Comparison of ENCODE assay signal across 25 cellular contexts in genomic region chr4:180219080-180219479, GRCh38.
"Had no signal": no experiment of that assay in that cellular context is flagged by ENCODE, and none has a peak within 500 bp of the region (broad histone marks: within the 10 kb centered on the region; RNA-seq: fewer than 3 reads in every experiment).

No MANE protein-coding gene starts in this region.

- H3K27me3 ChIP-seq: dorsolateral prefrontal cortex, esophagus squamous epithelium, gastrocnemius medialis, heart right ventricle, left lung had no signal

- FAIRE-seq: colon, endothelial cell of umbilical vein, islet of Langerhans, keratinocyte had no signal

- H3K36me3 ChIP-seq: esophagus squamous epithelium, gastrocnemius medialis, heart right ventricle, left lung, lower lobe of right lung had no signal

- ATAC-seq: esophagus mucosa, gastrocnemius medialis, heart right ventricle, left cardiac atrium, left lung, left ventricle myocardium superior, lower lobe of right lung had no signal

- DNase-seq: dermis blood vessel endothelial cell; dorsolateral prefrontal cortex; effector CD4-positive, alpha-beta T cell; effector memory CD4-positive, alpha-beta T cell; erythroblast; esophagus squamous epithelium; foreskin fibroblast; foreskin melanocyte; gastrocnemius medialis; glutamatergic neuron; head of caudate nucleus; heart right ventricle; hippocampal formation; left cardiac atrium; left lung; left ventricle myocardium superior; lower lobe of right lung; mesendoderm; midbrain had no signal

- H3K4me1 ChIP-seq: esophagus squamous epithelium, gastrocnemius medialis, heart right ventricle, left lung, lower lobe of right lung had no signal

- H3K27ac ChIP-seq: coronary artery, dorsolateral prefrontal cortex, esophagus squamous epithelium, gastrocnemius medialis, heart right ventricle, left lung, lower lobe of right lung had no signal

- H3K4me3 ChIP-seq: coronary artery, dorsolateral prefrontal cortex, esophagus squamous epithelium, gastrocnemius medialis, heart right ventricle, left lung, lower lobe of right lung had no signal

- H3K9me3 ChIP-seq: gastrocnemius medialis had no signal
